In genomic region chr2:31567679-31568078, GRCh38 we compare ENCODE assay signal across 26 cellular contexts. TPM values are rescaled to one million over a fixed set of nuclear protein-coding genes. Genes with fewer than 3 reads are reported as not detected.
A peak's percentile ranks its signal among the peaks of the same experiment; 100 is the strongest.
DNase-seq lines count a peak whose midpoint lies in the region; ATAC-seq and FAIRE-seq lines count a peak whose summit lies in the region.
"Had no signal": no experiment of that assay in that cellular context is flagged by ENCODE, and none has a peak within 500 bp of the region (broad histone marks: within the 10 kb centered on the region; RNA-seq: fewer than 3 reads in every experiment).

No MANE protein-coding gene starts in this region.

- no peak overlapping the region for H3K4ac ChIP-seq in trophoblast cell (ENCODE audit: low read depth, low read length)

- H2BK120ac ChIP-seq in trophoblast cell (ENCODE audit: insufficient read depth, low read length, poor library complexity), result no peak overlapping the region

- no peak overlapping the region for H3K23ac ChIP-seq in trophoblast cell (ENCODE audit: low read length)

- no peak overlapping the region for H3K27ac ChIP-seq in trophoblast cell (ENCODE audit: low read depth, low read length)
- H3K27ac ChIP-seq: A549; BLaER1 treated with 17β-estradiol and CSF1 and Interleukin-3, amounts not matched to agents 10 nM and 100 nM had no signal

- no peak overlapping the region for H2BK5ac ChIP-seq in trophoblast cell (ENCODE audit: low read depth, low read length, poor library complexity)

- H2BK12ac ChIP-seq in trophoblast cell (ENCODE audit: low read length), result no peak overlapping the region

- no peaks in the 10 kb centered on the region for H3K4me1 Mint-ChIP-seq in activated T-helper 1 cell treated with anti-CD3 and anti-CD28 coated beads, Interleukin-12 subunit alpha, Interleukin-12 subunit beta, Interleukin-2, Interleukin-4 antibody, amounts not matched to agents 30 ng/mL and 10 ng/mL and 1 ng/mL, durations not matched to agents 14 hours and 24 hours and 36 hours (ENCODE audit: low read depth)
- H3K4me1 Mint-ChIP-seq: CD14-positive monocyte; CD8-positive, alpha-beta memory T cell had no signal

- no peaks in the 10 kb centered on the region for H3K4me1 ChIP-seq in trophoblast cell (ENCODE audit: control insufficient read depth in 1 of 2, insufficient read depth in 2 of 2, low read length in 2 of 2)
- H3K4me1 ChIP-seq in HAP-1, result no peaks in the 10 kb centered on the region
- H3K4me1 ChIP-seq: BE2C; BLaER1 treated with 17β-estradiol and CSF1 and Interleukin-3, amounts not matched to agents 10 nM and 100 nM had no signal

- no peak overlapping the region for H3K4me3 Mint-ChIP-seq in activated T-helper 1 cell treated with anti-CD3 and anti-CD28 coated beads, Interleukin-12 subunit alpha, Interleukin-12 subunit beta, Interleukin-2, Interleukin-4 antibody, amounts not matched to agents 30 ng/mL and 10 ng/mL and 1 ng/mL, durations not matched to agents 14 hours and 24 hours and 36 hours
- H3K4me3 Mint-ChIP-seq: CD14-positive monocyte; CD4-positive, alpha-beta T cell; CD8-positive, alpha-beta memory T cell had no signal

- H3K18ac ChIP-seq in trophoblast cell (ENCODE audit: low read length), result no peak overlapping the region

- H3K79me2 ChIP-seq in trophoblast cell (ENCODE audit: control insufficient read depth, insufficient read depth, low read length, poor library complexity), result no peaks in the 10 kb centered on the region

- H3K79me1 ChIP-seq in trophoblast cell (ENCODE audit: low read length), result no peaks in the 10 kb centered on the region

- WGBS in trophoblast cell (ENCODE audit: extremely low coverage, insufficient coverage, insufficient read length), result no CpG with 5 or more reads among the region's 3 CpGs

- in situ Hi-C loops in G401 (cut with HindIII; ENCODE audit: low sequenced_read_pairs) (no loop called here), HAP-1 (cut with MboI; ENCODE audit: low sequenced_read_pairs) (no loop called here)

- H3K14ac ChIP-seq in trophoblast cell (ENCODE audit: low read length), result no peak overlapping the region

- H4K91ac ChIP-seq in trophoblast cell (ENCODE audit: low read depth, low read length), result no peak overlapping the region

- H2AK5ac ChIP-seq in trophoblast cell (ENCODE audit: low read length), result no peak overlapping the region

- H4K8ac ChIP-seq in trophoblast cell (ENCODE audit: low read depth, low read length), result no peak overlapping the region

- peak; percentile 93 for ATAC-seq in left lobe of liver
- ATAC-seq: A549 had no signal

- H3K4me2 ChIP-seq in trophoblast cell (ENCODE audit: low read length), result no peak overlapping the region
- H3K4me2 ChIP-seq: A549; BLaER1 treated with 17β-estradiol and CSF1 and Interleukin-3, amounts not matched to agents 10 nM and 100 nM had no signal

- DNase-seq in G401 (ENCODE audit: low spot score) (peak; percentile 17), left lobe of liver (ENCODE audit: low spot score) (peak; percentile 59), trophoblast cell (no peak), urothelium cell line (ENCODE audit: low spot score) (no peak), NCI-H1417 (lab: John Stamatoyannopoulos, UW) (no peak), HAP-1 (ENCODE audit: low spot score in 2 of 2) (no peak)
- no peak for DNase-seq in activated T-helper 1 cell treated with anti-CD3 and anti-CD28 coated beads, Interleukin-12 subunit alpha, Interleukin-12 subunit beta, Interleukin-2, Interleukin-4 antibody, amounts not matched to agents 30 ng/mL and 10 ng/mL and 1 ng/mL, durations not matched to agents 14 hours and 24 hours and 36 hours (ENCODE audit: low spot score)
- DNase-seq: 8988T; ACHN; AML-193; BE2C; CD4-positive, alpha-beta T cell; CD8-positive, alpha-beta memory T cell; DMS 273 treated with DMSO at 0.1 percent for 48 hours; DMS79; EL; GF-D8; GOT3; HCEC 1CT had no signal

- intact Hi-C loops in activated T-helper 1 cell treated with anti-CD3 and anti-CD28 coated beads, Interleukin-12 subunit alpha, Interleukin-12 subunit beta, Interleukin-2, Interleukin-4 antibody, amounts not matched to agents 30 ng/mL and 10 ng/mL and 1 ng/mL, durations not matched to agents 14 hours and 24 hours and 36 hours (cut with micrococcal nuclease), result no loop called here

- peak overlapping the region; percentile 62 for H3K4me3 ChIP-seq in trophoblast cell (ENCODE audit: low read depth, low read length)
- no peak overlapping the region for H3K4me3 ChIP-seq in HAP-1
- H3K4me3 ChIP-seq: A549; BLaER1 treated with 17β-estradiol and CSF1 and Interleukin-3, amounts not matched to agents 10 nM and 100 nM had no signal

- no peaks in the 10 kb centered on the region for H3K36me3 Mint-ChIP-seq in activated T-helper 1 cell treated with anti-CD3 and anti-CD28 coated beads, Interleukin-12 subunit alpha, Interleukin-12 subunit beta, Interleukin-2, Interleukin-4 antibody, amounts not matched to agents 30 ng/mL and 10 ng/mL and 1 ng/mL, durations not matched to agents 14 hours and 24 hours and 36 hours (ENCODE audit: low read depth)
- H3K36me3 Mint-ChIP-seq: CD14-positive monocyte; CD8-positive, alpha-beta memory T cell had no signal

- H3K27ac Mint-ChIP-seq in activated T-helper 1 cell treated with anti-CD3 and anti-CD28 coated beads, Interleukin-12 subunit alpha, Interleukin-12 subunit beta, Interleukin-2, Interleukin-4 antibody, amounts not matched to agents 30 ng/mL and 10 ng/mL and 1 ng/mL, durations not matched to agents 14 hours and 24 hours and 36 hours, result no peak overlapping the region
- H3K27ac Mint-ChIP-seq: CD14-positive monocyte; CD4-positive, alpha-beta T cell; CD8-positive, alpha-beta memory T cell had no signal

- no peaks in the 10 kb centered on the region for H3K9me3 Mint-ChIP-seq in activated T-helper 1 cell treated with anti-CD3 and anti-CD28 coated beads, Interleukin-12 subunit alpha, Interleukin-12 subunit beta, Interleukin-2, Interleukin-4 antibody, amounts not matched to agents 30 ng/mL and 10 ng/mL and 1 ng/mL, durations not matched to agents 14 hours and 24 hours and 36 hours

- H4K12ac ChIP-seq in trophoblast cell (ENCODE audit: low read depth, low read length), result no peak overlapping the region

- peak; percentile 70 for FAIRE-seq in urothelium cell line (lab: Jason Lieb, UNC)
- FAIRE-seq: A549, D721Med, GM12891, GM18507, H54 had no signal

- H3K9me3 ChIP-seq in trophoblast cell (ENCODE audit: insufficient read depth, low read depth, low read length) (peaks cover 2% of the 10 kb centered on the region), HAP-1 (no peaks in the 10 kb centered on the region)
- H3K9me3 ChIP-seq: BE2C had no signal

- H3K27me3 ChIP-seq in trophoblast cell (ENCODE audit: insufficient read depth, low read length) (no peaks in the 10 kb centered on the region), HAP-1 (ENCODE audit: low read depth) (no peaks in the 10 kb centered on the region)
- H3K27me3 ChIP-seq: BE2C; BLaER1 treated with 17β-estradiol and CSF1 and Interleukin-3, amounts not matched to agents 10 nM and 100 nM had no signal

- H3K9ac ChIP-seq in trophoblast cell (ENCODE audit: low read length), result no peak overlapping the region
- H3K9ac ChIP-seq: BLaER1 treated with 17β-estradiol and CSF1 and Interleukin-3, amounts not matched to agents 10 nM and 100 nM had no signal

- no peak overlapping the region for H2AFZ ChIP-seq in trophoblast cell (ENCODE audit: insufficient read depth, low read length, poor library complexity)

- H3K36me3 ChIP-seq in trophoblast cell (ENCODE audit: control insufficient read depth in 1 of 2, insufficient read depth in 2 of 2, low read length in 2 of 2) (no peaks in the 10 kb centered on the region), HAP-1 (replicated peaks) (no peaks in the 10 kb centered on the region)
- H3K36me3 ChIP-seq: BE2C; BLaER1 treated with 17β-estradiol and CSF1 and Interleukin-3, amounts not matched to agents 10 nM and 100 nM had no signal

- no peaks in the 10 kb centered on the region for H3K27me3 Mint-ChIP-seq in activated T-helper 1 cell treated with anti-CD3 and anti-CD28 coated beads, Interleukin-12 subunit alpha, Interleukin-12 subunit beta, Interleukin-2, Interleukin-4 antibody, amounts not matched to agents 30 ng/mL and 10 ng/mL and 1 ng/mL, durations not matched to agents 14 hours and 24 hours and 36 hours (ENCODE audit: insufficient read depth)

RNA-seq across cellular contexts. Expression of gene SRD5A2, which starts 13.1 kb away (rescaled TPM):
- not detected in 2 replicates for total RNA-seq in G401 (2014; rRNA removed; shearing (Covaris generic))
- total RNA-seq in left lobe of liver, result 7.6 TPM
- polyA plus RNA-seq in trophoblast cell (2013), result 0.01 TPM in 2 replicates
- total RNA-seq in activated T-helper 1 cell treated with anti-CD3 and anti-CD28 coated beads, Interleukin-12 subunit alpha, Interleukin-12 subunit beta, Interleukin-2, Interleukin-4 antibody, amounts not matched to agents 30 ng/mL and 10 ng/mL and 1 ng/mL, durations not matched to agents 14 hours and 24 hours and 36 hours, result not detected in 2 replicates
- total RNA-seq: CD4-positive, alpha-beta T cell; CD8-positive, alpha-beta memory T cell had no signal
- polyA plus RNA-seq: CD14-positive monocyte; CD8-positive, alpha-beta memory T cell had no signal

Comparison
In these comparisons a context has a peak if more than half of its experiments do, and no peak if none do; other contexts are left out.
1. DNase-seq: peak in G401 (single experiment) and left lobe of liver (single experiment); none in trophoblast cell (0 of 2), urothelium cell line (single experiment), activated T-helper 1 cell treated with anti-CD3 and anti-CD28 coated beads, Interleukin-12 subunit alpha, Interleukin-12 subunit beta, Interleukin-2, Interleukin-4 antibody, amounts not matched to agents 30 ng/mL and 10 ng/mL and 1 ng/mL, durations not matched to agents 14 hours and 24 hours and 36 hours (single experiment), NCI-H1417 (0 of 3) and HAP-1 (0 of 2).